In genomic region chr15:32700501-32701150, GRCh38 we compare ENCODE assay signal across 1 cellular context.
TF ChIP-seq lines count a peak whose summit lies in the region.

No MANE protein-coding gene starts in this region.

TF ChIP-seq in HepG2, 621 proteins besides CTCF, POLR2A, EP300 and RAD21 (continued from another document and continues in another):
- TF ChIP-seq ZNF407 (CRISPR knock-in tag; IDR thresholded peaks at IDR 0.05; ENCODE audit: not compliant biosample characterization) (no peak), UBTF (CRISPR knock-in tag; IDR thresholded peaks at IDR 0.05) (no peak), TBL1XR1 (IDR thresholded peaks at IDR 0.05; ENCODE audit: borderline replicate concordance, low read length, partially characterized antibody) (no peak), ZBTB37 (CRISPR knock-in tag; IDR thresholded peaks at IDR 0.05) (no peak), ZNF543 (CRISPR knock-in tag; IDR thresholded peaks at IDR 0.05) (no peak), ZNF367 (CRISPR knock-in tag; IDR thresholded peaks at IDR 0.05; ENCODE audit: borderline replicate concordance) (no peak), ZMYM4 (CRISPR knock-in tag; IDR thresholded peaks at IDR 0.05) (peak; percentile 70), ZSCAN30 (CRISPR knock-in tag; IDR thresholded peaks at IDR 0.05) (no peak), ZNF253 (CRISPR knock-in tag; IDR thresholded peaks at IDR 0.05; ENCODE audit: borderline replicate concordance) (no peak), GRHL1 (CRISPR knock-in tag; conservative IDR thresholded peaks at IDR 0.05) (no peak), ZBTB39 (CRISPR knock-in tag; IDR thresholded peaks at IDR 0.05) (no peak), MAFF (IDR thresholded peaks at IDR 0.05; ENCODE audit: low read depth, low read length) (no peak), CENPX (CRISPR knock-in tag; IDR thresholded peaks at IDR 0.05) (no peak), ZNF547 (CRISPR knock-in tag; IDR thresholded peaks at IDR 0.05) (no peak), ZMYM3 (CRISPR knock-in tag; IDR thresholded peaks at IDR 0.05) (0 out of 2 replicates have a peak, but pooled peaks have one; percentile 14), MAFK (conservative IDR thresholded peaks at IDR 0.05 in 1 of 2, IDR thresholded peaks at IDR 0.05 in 1 of 2; ENCODE audit: low read length in 2 of 2) (peak in 1 of 2 experiments; percentile 29; a peak in 1 of 4 replicates), NR2F1 (CRISPR knock-in tag; IDR thresholded peaks at IDR 0.05) (no peak), FOXP1 (IDR thresholded peaks at IDR 0.05) (no peak), FOXP1 (CRISPR knock-in tag; IDR thresholded peaks at IDR 0.05) (peak; percentile 57; the same call in 1 of the 2 replicates), NR2F2 (IDR thresholded peaks at IDR 0.05; ENCODE audit: borderline replicate concordance, low read depth) (peak; percentile 59; the same call in 1 of the 2 replicates), MTA1 (CRISPR knock-in tag; IDR thresholded peaks at IDR 0.05; ENCODE audit: borderline replicate concordance) (no peak), TFAP4 (IDR thresholded peaks at IDR 0.05; ENCODE audit: borderline replicate concordance, low read depth) (peak; percentile 40; the same call in 1 of the 2 replicates), ARNT2 (CRISPR knock-in tag; IDR thresholded peaks at IDR 0.05; ENCODE audit: low read depth) (no peak), HMG20B (CRISPR knock-in tag; conservative IDR thresholded peaks at IDR 0.05) (peak; percentile 81; the same call in 1 of the 2 replicates), PLRG1 (conservative IDR thresholded peaks at IDR 0.05) (no peak), KAT2B (IDR thresholded peaks at IDR 0.05; ENCODE audit: borderline replicate concordance, low read depth, low read length) (no peak), ZNF12 (CRISPR knock-in tag; IDR thresholded peaks at IDR 0.05) (no peak), IKZF1 (IDR thresholded peaks at IDR 0.05) (no peak), ETV5 (CRISPR knock-in tag; IDR thresholded peaks at IDR 0.05; ENCODE audit: borderline replicate concordance) (no peak), ZNF746 (CRISPR knock-in tag; IDR thresholded peaks at IDR 0.05) (no peak), KLF9 (CRISPR knock-in tag; IDR thresholded peaks at IDR 0.05; ENCODE audit: low read depth) (no peak), SIX1 (CRISPR knock-in tag; IDR thresholded peaks at IDR 0.05; ENCODE audit: borderline replicate concordance) (peak; percentile 64; the same call in 1 of the 2 replicates), BORCS8-MEF2B (CRISPR knock-in tag; IDR thresholded peaks at IDR 0.05) (no peak), KDM2A (CRISPR knock-in tag; IDR thresholded peaks at IDR 0.05; ENCODE audit: borderline replicate concordance, low read depth) (no peak), ZNF567 (CRISPR knock-in tag; IDR thresholded peaks at IDR 0.05; ENCODE audit: borderline replicate concordance) (no peak), ZBTB25 (CRISPR knock-in tag; IDR thresholded peaks at IDR 0.05) (no peak), NR3C1 (CRISPR knock-in tag; IDR thresholded peaks at IDR 0.05) (no peak), GMEB1 (CRISPR knock-in tag; IDR thresholded peaks at IDR 0.05; ENCODE audit: borderline replicate concordance) (no peak), ZNF564 (CRISPR knock-in tag; IDR thresholded peaks at IDR 0.05) (no peak), SOX6 (IDR thresholded peaks at IDR 0.05) (no peak), SOX6 (CRISPR knock-in tag; IDR thresholded peaks at IDR 0.05) (peak; percentile 46; the same call in 1 of the 2 replicates), ZNF644 (CRISPR knock-in tag; IDR thresholded peaks at IDR 0.05; ENCODE audit: low read depth) (no peak), ZC3H4 (CRISPR knock-in tag; IDR thresholded peaks at IDR 0.05; ENCODE audit: borderline replicate concordance) (no peak), TFDP2 (CRISPR knock-in tag; IDR thresholded peaks at IDR 0.05) (no peak)
